ENCODE assay signal across 1 cellular context in genomic region chr4:47071863-47072441, GRCh38.
A peak's percentile ranks its signal among the peaks of the same experiment; 100 is the strongest.
TF ChIP-seq lines count a peak whose summit lies in the region.

No MANE protein-coding gene starts in this region.

TF ChIP-seq in SK-N-SH, 30 proteins besides CTCF, POLR2A, EP300 and RAD21 (continued from another document):
- TF ChIP-seq PBX3 (IDR thresholded peaks at IDR 0.05) (peak; percentile 18; the same call in 1 of the 2 replicates), MXI1 (IDR thresholded peaks at IDR 0.05; ENCODE audit: low read depth, low read length) (no peak), RXRA (IDR thresholded peaks at IDR 0.05; ENCODE audit: borderline replicate concordance, low read depth) (no peak)
